ENCODE assay signal across 8 cellular contexts in the genomic region with DNA sequence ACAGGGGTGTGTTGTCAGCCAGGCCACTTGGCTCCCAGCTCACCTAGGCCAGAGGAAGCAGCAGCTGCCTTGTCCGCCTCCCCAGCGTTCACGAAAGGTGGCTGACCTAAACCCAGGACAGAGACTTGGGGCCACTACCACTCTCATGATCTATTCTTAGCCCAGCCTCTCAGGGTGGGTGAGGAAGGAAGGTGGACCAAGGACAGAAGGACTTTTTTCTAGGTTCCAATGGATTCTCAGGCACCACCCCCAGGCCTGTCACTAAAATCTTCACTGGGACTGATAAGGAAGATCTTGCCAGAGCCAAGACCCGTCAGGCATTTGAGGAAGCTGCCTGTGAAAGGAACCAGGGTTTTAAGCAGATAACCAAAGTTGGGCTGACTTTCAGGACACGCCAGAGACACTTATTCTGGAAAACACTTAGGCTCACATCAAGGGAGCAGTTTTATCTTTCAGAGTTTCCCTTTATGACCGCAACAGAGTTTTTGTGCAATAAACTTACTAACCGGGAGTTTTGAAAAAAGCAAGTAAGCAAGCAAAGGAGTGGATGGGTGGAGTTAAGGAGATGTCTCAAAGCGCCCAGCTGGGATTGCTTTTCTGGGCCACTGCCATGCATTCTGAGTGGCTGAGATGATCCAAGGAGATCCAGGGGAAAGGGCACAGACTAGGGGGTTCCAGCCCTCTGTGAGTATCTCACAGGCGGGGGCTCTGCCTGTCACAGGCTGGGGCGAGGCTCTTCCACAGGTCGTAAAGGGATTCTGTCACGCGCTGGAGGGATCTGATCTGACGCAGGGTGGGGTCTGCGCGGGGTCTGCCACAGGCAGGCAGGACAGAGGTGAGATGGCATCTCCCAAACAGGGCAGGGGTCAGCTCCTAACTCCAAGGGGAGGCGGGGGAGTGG. TPM values are rescaled to one million over a fixed set of nuclear protein-coding genes. Genes with fewer than 3 reads are reported as not detected.
DNase-seq lines count a peak whose midpoint lies in the region; TF ChIP-seq lines count a peak whose summit lies in the region.

No MANE protein-coding gene starts in this region.

- TF ChIP-seq CTCF in adrenal gland (IDR thresholded peaks at IDR 0.05) (no peak), sigmoid colon (IDR thresholded peaks at IDR 0.05) (no peak)

- no peaks in the 10 kb centered on the region for H3K27me3 ChIP-seq in adrenal gland
- H3K27me3 ChIP-seq in sigmoid colon, result no peaks in the 10 kb centered on the region

- H3K9me3 ChIP-seq in adrenal gland (replicated peaks in 1 of 3), result no peaks in the 10 kb centered on the region
- H3K9me3 ChIP-seq in sigmoid colon, result no peaks in the 10 kb centered on the region

- H3K4me3 ChIP-seq in adrenal gland (peak overlapping the region; percentile 67 to 95 (median 74)), sigmoid colon (peak overlapping the region; percentile 84 to 98 (median 92))

- H3K9me3 Mint-ChIP-seq in IgD-negative memory B cell, result no peaks in the 10 kb centered on the region

- TF ChIP-seq POLR2A in adrenal gland (IDR thresholded peaks at IDR 0.05) (no peak), sigmoid colon (IDR thresholded peaks at IDR 0.05) (no peak)

- H3K36me3 Mint-ChIP-seq in IgD-negative memory B cell, result peaks cover 3% of the 10 kb centered on the region

- no peaks in the 10 kb centered on the region for H3K27me3 Mint-ChIP-seq in IgD-negative memory B cell

- DNase-seq in GM03348 (ENCODE audit: low spot score) (peak; percentile 81), adrenal gland (peak; percentile 41 to 73 (median 58)), hepatic stellate cell (ENCODE audit: low spot score) (peak; percentile 71), sigmoid colon (no peak), NCI-H146 (lab: John Stamatoyannopoulos, UW) (no peak), NCI-H2029 (lab: John Stamatoyannopoulos, UW) (no peak), NCI-H1092 treated with DMSO at 0.1 percent for 48 hours (lab: John Stamatoyannopoulos, UW) (no peak)

- no peak for TF ChIP-seq EP300 in sigmoid colon (IDR thresholded peaks at IDR 0.05)

- H3K4me1 Mint-ChIP-seq in IgD-negative memory B cell, result peaks cover 14 to 18% (median 16%) of the 10 kb centered on the region in 3 donors

- no peaks in the 10 kb centered on the region for H3K36me3 ChIP-seq in adrenal gland (replicated peaks in 1 of 2)
- peaks cover 0 to 14% (median 3%) of the 10 kb centered on the region in 4 donors for H3K36me3 ChIP-seq in sigmoid colon

- WGBS in adrenal gland, 4 donors, result 11 to 26% (median 12%) methylated on average over 8 to 17 of the region's 17 CpGs
- 5 to 17% methylated on average over 17 of the region's 17 CpGs for WGBS in sigmoid colon, 2 donors

- H3K4me3 Mint-ChIP-seq in IgD-negative memory B cell, result peak overlapping the region; percentile 92 to 98 (median 96)

- peak overlapping the region; percentile 5 to 86 (median 67) for H3K27ac ChIP-seq in adrenal gland
- H3K27ac ChIP-seq in sigmoid colon, result peak overlapping the region; percentile 76 to 80 (median 79)

- peaks cover 16 to 23% of the 10 kb centered on the region in 2 donors for H3K4me1 ChIP-seq in adrenal gland (replicated peaks in 1 of 2)
- H3K4me1 ChIP-seq in sigmoid colon, result peaks cover 0 to 19% (median 17%) of the 10 kb centered on the region in 4 donors

- intact Hi-C loops in adrenal gland (cut with DNase I) (loop anchor here (2.0 to 5.0 kb wide), 3 partner anchors 93 to 198 kb away; no protein-coding TSS in a partner anchor), sigmoid colon (cut with DNase I) (loop anchor here (5.0 to 10.0 kb wide), 4 partner anchors 193 to 575 kb away; partner anchors contain the start of gene YWHAB)

- H3K27ac Mint-ChIP-seq in IgD-negative memory B cell, result peak overlapping the region in 2 of 3 donors; percentile 88 to 98

RNA-seq across cellular contexts. Expression of gene FITM2, which starts 1.0 kb away (rescaled TPM):
- polyA plus RNA-seq in IgD-negative memory B cell (0.76 TPM), adrenal gland (10 to 100 TPM in 1 of 3 donors, 1 to 10 TPM in 2; 2.7 to 28.8 (median 4.3) TPM), sigmoid colon (1 to 10 TPM in 2 of 3 donors, under 1 TPM in 1; 0.60 to 6.1 (median 1.4) TPM)
- total RNA-seq in adrenal gland (10 to 100 TPM; 14.5 to 33.4 (median 18.5) TPM), sigmoid colon (1 to 10 TPM; 6.1 to 9.1 (median 7.4) TPM)

RNA-seq across cellular contexts. Expression of gene R3HDML, which starts 26.8 kb away (rescaled TPM):
- not detected for polyA plus RNA-seq in IgD-negative memory B cell
- not detected for total RNA-seq in adrenal gland
- polyA plus RNA-seq in adrenal gland, result not detected
- not detected for total RNA-seq in sigmoid colon
- not detected for polyA plus RNA-seq in sigmoid colon

RNA-seq across cellular contexts. Expression of gene HNF4A, which starts 45.5 kb away (rescaled TPM):
- not detected for polyA plus RNA-seq in IgD-negative memory B cell
- under 1 TPM in 6 of 8 donors, not detected in 2; 0.06 to 0.41 (median 0.13) TPM for total RNA-seq in adrenal gland
- under 1 TPM; 0.07 to 0.77 (median 0.08) TPM for polyA plus RNA-seq in adrenal gland
- 1 to 10 TPM in 1 of 4 donors, under 1 TPM in 1, not detected in 2; 0.27 to 1.1 TPM for total RNA-seq in sigmoid colon
- polyA plus RNA-seq in sigmoid colon, result 100 to 1,000 TPM in 2 of 3 donors, 10 to 100 TPM in 1; 52.9 to 124 (median 112) TPM

Comparison
In these comparisons a context has a peak if more than half of its experiments do, and no peak if none do; other contexts are left out.
1. DNase-seq: peak in GM03348 (single experiment), adrenal gland (7 of 7) and hepatic stellate cell (single experiment); none in sigmoid colon (single experiment), NCI-H146 (single experiment), NCI-H2029 (single experiment) and NCI-H1092 treated with DMSO at 0.1 percent for 48 hours (single experiment).
2. RNA of gene HNF4A, which starts 45.5 kb away (polyA plus RNA-seq): 52.9 to 124 TPM in sigmoid colon; 0.07 to 0.77 TPM in adrenal gland and not detected in IgD-negative memory B cell (single experiment); every median in the first group is over 10 times any median in the second.